8 cellular contexts compared by ENCODE assay signal in the genomic region with DNA sequence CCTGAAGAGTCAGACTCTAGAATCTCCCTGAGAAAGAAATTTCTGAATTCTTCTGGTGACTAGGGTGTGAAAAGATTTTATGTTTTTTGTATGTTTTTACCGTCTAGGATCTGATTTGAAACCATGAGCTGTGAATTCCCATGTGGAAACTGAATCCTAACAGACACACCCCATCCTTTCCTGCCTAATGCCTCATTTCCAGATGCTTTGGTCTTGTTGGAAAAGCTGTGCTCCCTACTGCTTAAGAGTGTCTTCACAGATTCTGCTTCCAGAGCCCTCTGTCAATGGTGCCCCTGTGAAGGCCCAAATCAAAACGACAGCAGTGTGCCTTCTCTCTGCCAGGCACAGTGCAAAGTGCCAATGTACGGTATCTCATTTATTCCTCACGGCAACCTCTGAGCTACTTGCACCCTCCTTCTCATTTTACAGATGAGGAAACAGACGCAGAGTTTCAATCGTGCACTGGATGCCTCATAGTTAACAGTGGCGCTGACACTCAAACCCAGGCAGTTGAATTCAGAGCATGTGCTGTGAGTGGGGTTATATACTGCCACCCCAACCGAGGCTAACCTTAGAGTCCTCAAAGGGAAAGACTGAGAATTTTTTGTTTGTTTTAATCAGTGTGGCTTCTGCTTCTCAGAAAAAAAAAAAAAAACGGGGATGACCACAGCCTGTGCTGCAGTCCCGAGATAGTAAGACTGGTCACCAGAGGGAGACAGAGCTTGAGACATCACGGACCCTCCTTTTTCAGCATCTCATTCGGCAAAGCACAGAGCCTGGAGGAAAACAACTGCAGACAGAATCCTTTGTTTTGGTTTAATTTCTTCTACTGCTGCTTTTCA.
DNase-seq lines count a peak whose midpoint lies in the region; ATAC-seq and TF ChIP-seq lines count a peak whose summit lies in the region.

No MANE protein-coding gene starts in this region.

- POLR2A ChIA-PET in MCF 10A (lab: Yijun Ruan, JAX), result interaction anchor here (0.5 to 1.3 kb wide), 3 partner anchors 189 to 316 kb away, joined by 3 read pairs; no protein-coding TSS in a partner anchor

- BruUV-seq in MCF 10A (replicated peaks; lab: Mats Ljungman, UMichigan), result no TSS peak

- H3K9me3 ChIP-seq in breast epithelium (no peaks in the 10 kb centered on the region), MM.1S (replicated peaks; ENCODE audit: insufficient read depth, low read length) (no peaks in the 10 kb centered on the region), tibial artery (no peaks in the 10 kb centered on the region)

- peak overlapping the region; percentile 5 for H3K4me3 Mint-ChIP-seq in MCF 10A (ENCODE audit: unreplicated experiment)

- CTCF ChIA-PET in MCF 10A (lab: Yijun Ruan, JAX), result interaction anchor here (0.6 to 10.9 kb wide), 14 partner anchors 8 to 845 kb away, joined by 3 to 67 read pairs (median 3); no protein-coding TSS in a partner anchor

- peak overlapping the region in 1 of 3 donors; percentile 13 for H3K4me3 ChIP-seq in breast epithelium
- H3K4me3 ChIP-seq in MM.1S (ENCODE audit: low read length), result no peak overlapping the region
- H3K4me3 ChIP-seq in astrocyte of the cerebellum (ENCODE audit: low read depth, low read length), result no peak overlapping the region
- peak overlapping the region; percentile 14 to 29 for H3K4me3 ChIP-seq in tibial artery

- no peaks in the 10 kb centered on the region for H4K20me1 ChIP-seq in MM.1S (ENCODE audit: insufficient read depth, low read length)

- H3K9me2 ChIP-seq in MM.1S (replicated peaks; ENCODE audit: insufficient read depth, low read length), result no peaks in the 10 kb centered on the region

- H3K36me3 ChIP-seq in breast epithelium (no peaks in the 10 kb centered on the region), MM.1S (replicated peaks; ENCODE audit: insufficient read depth, low read length) (no peaks in the 10 kb centered on the region), tibial artery (no peaks in the 10 kb centered on the region)

- in situ Hi-C loops in astrocyte of the cerebellum (cut with HindIII; ENCODE audit: low sequenced_read_pairs), result loop anchor here (25.0 kb wide), 1 partner anchor 862 kb away; no protein-coding TSS in a partner anchor

- no peaks in the 10 kb centered on the region for H3K27me3 ChIP-seq in breast epithelium
- no peaks in the 10 kb centered on the region for H3K27me3 ChIP-seq in MM.1S (replicated peaks; ENCODE audit: insufficient read depth, low read length)
- H3K27me3 ChIP-seq in tibial artery, result no peaks in the 10 kb centered on the region

- H3K4me2 ChIP-seq in MM.1S (ENCODE audit: low read depth, low read length), result no peak overlapping the region

- H3K9me3 Mint-ChIP-seq in MCF 10A (ENCODE audit: unreplicated experiment), result no peaks in the 10 kb centered on the region

- no peak for ATAC-seq in HG03039 (IDR thresholded peaks at IDR 0.05; ENCODE audit: unreplicated experiment)
- ATAC-seq in HG03045 (IDR thresholded peaks at IDR 0.05; ENCODE audit: unreplicated experiment), result no peak

- peaks cover 23% of the 10 kb centered on the region for H3K4me1 Mint-ChIP-seq in MCF 10A (ENCODE audit: insufficient read depth, unreplicated experiment)

- no peaks in the 10 kb centered on the region for H3F3A ChIP-seq in MM.1S (ENCODE audit: insufficient read depth, low read length)

- intact Hi-C loops in MCF 10A (cut with micrococcal nuclease) (loop anchor here (1.0 to 10.0 kb wide), 4 partner anchors 397 to 867 kb away; no protein-coding TSS in a partner anchor), breast epithelium (cut with DNase I; ENCODE audit: low total_unique reads) (no loop called here), tibial artery (cut with DNase I; ENCODE audit: low total_unique reads) (loop anchor here (5.0 kb wide), 1 partner anchor 657 kb away; no protein-coding TSS in a partner anchor)

- no peak for TF ChIP-seq POLR2A in breast epithelium (IDR thresholded peaks at IDR 0.05)

- DNase-seq in MCF 10A (ENCODE audit: unreplicated experiment) (peak; percentile 76), breast epithelium (ENCODE audit: low spot score in 2 of 2) (no peak), MM.1S (peak; percentile 46), astrocyte of the cerebellum (ENCODE audit: low read depth) (peak; percentile 57), islet precursor cell (peak; percentile 80), tibial artery (peak; percentile 52 to 74)

- H3K4me1 ChIP-seq in breast epithelium (no peaks in the 10 kb centered on the region), MM.1S (ENCODE audit: low read length) (no peaks in the 10 kb centered on the region), tibial artery (peaks cover 0 to 31% (median 13%) of the 10 kb centered on the region in 4 donors)

- H3K36me3 Mint-ChIP-seq in MCF 10A (ENCODE audit: insufficient read depth, unreplicated experiment), result no peaks in the 10 kb centered on the region

- H3K79me2 ChIP-seq in MM.1S (ENCODE audit: low read length), result no peaks in the 10 kb centered on the region

- peak overlapping the region; percentile 71 for H3K27ac Mint-ChIP-seq in MCF 10A (ENCODE audit: low read depth, unreplicated experiment)

- H3K27ac ChIP-seq in breast epithelium, result peak overlapping the region in 1 of 2 donors; percentile 38
- H3K27ac ChIP-seq in MM.1S (ENCODE audit: low read length), result no peak overlapping the region
- H3K27ac ChIP-seq in tibial artery, result peak overlapping the region; percentile 61 to 70

- H3K27me3 Mint-ChIP-seq in MCF 10A (ENCODE audit: insufficient read depth, unreplicated experiment), result no peaks in the 10 kb centered on the region

- H2AFZ ChIP-seq in MM.1S (ENCODE audit: low read length), result no peak overlapping the region

- H3K9ac ChIP-seq in MM.1S (ENCODE audit: low read length), result no peak overlapping the region

- TF ChIP-seq CTCF in MCF 10A (IDR thresholded peaks at IDR 0.05; ENCODE audit: unreplicated experiment), result peak; percentile 53
- TF ChIP-seq CTCF in breast epithelium (IDR thresholded peaks at IDR 0.05), result peak in 1 of 3 donors; percentile 24
- TF ChIP-seq CTCF in MM.1S (IDR thresholded peaks at IDR 0.05; ENCODE audit: low read length), result peak; percentile 55
- peak; percentile 73 for TF ChIP-seq CTCF in astrocyte of the cerebellum (IDR thresholded peaks at IDR 0.05; ENCODE audit: low read depth, low read length, missing control alignments)
- peak; percentile 43 to 57 for TF ChIP-seq CTCF in tibial artery (IDR thresholded peaks at IDR 0.05)

Comparison
In these comparisons a context has a peak if more than half of its experiments do, and no peak if none do; other contexts are left out.
1. DNase-seq: peak in MCF 10A (single experiment), MM.1S (single experiment), astrocyte of the cerebellum (single experiment), islet precursor cell (single experiment) and tibial artery (2 of 2); none in breast epithelium (0 of 2).
2. H3K4me3 ChIP-seq: peak in tibial artery (2 of 2); none in MM.1S (single experiment) and astrocyte of the cerebellum (single experiment).